Comparison of ENCODE assay signal across 11 cellular contexts in genomic region chr22:17896552-17896951, GRCh38.
A peak's percentile ranks its signal among the peaks of the same experiment; 100 is the strongest.
DNase-seq lines count a peak whose midpoint lies in the region; ATAC-seq and TF ChIP-seq lines count a peak whose summit lies in the region.
"Had no signal": no experiment of that assay in that cellular context is flagged by ENCODE, and none has a peak within 500 bp of the region (broad histone marks: within the 10 kb centered on the region; RNA-seq: fewer than 3 reads in every experiment).

No MANE protein-coding gene starts in this region.

- no peaks in the 10 kb centered on the region for H3K27me3 Mint-ChIP-seq in endothelial cell (ENCODE audit: unreplicated experiment)
- H3K27me3 Mint-ChIP-seq in mesothelial cell of epicardium (ENCODE audit: low read depth) = no peaks in the 10 kb centered on the region
- H3K27me3 Mint-ChIP-seq in CD8-positive, alpha-beta memory T cell = peaks cover 0 to 5% of the 10 kb centered on the region in 2 donors

- no peaks in the 10 kb centered on the region for H3K4me1 ChIP-seq in CD8-positive, alpha-beta memory T cell (ENCODE audit: insufficient read depth, low read length)

- H3K4me1 Mint-ChIP-seq in endothelial cell (ENCODE audit: unreplicated experiment) = no peaks in the 10 kb centered on the region
- H3K4me1 Mint-ChIP-seq in mesothelial cell of epicardium = peaks cover 20% of the 10 kb centered on the region
- H3K4me1 Mint-ChIP-seq in CD8-positive, alpha-beta memory T cell = no peaks in the 10 kb centered on the region

- no peak overlapping the region for H3K27ac Mint-ChIP-seq in endothelial cell (ENCODE audit: unreplicated experiment)
- peak overlapping the region; percentile 17 for H3K27ac Mint-ChIP-seq in mesothelial cell of epicardium
- H3K27ac Mint-ChIP-seq in CD8-positive, alpha-beta memory T cell = no peak overlapping the region

- H3K36me3 Mint-ChIP-seq in endothelial cell (ENCODE audit: low read depth, unreplicated experiment) (peaks cover 20% of the 10 kb centered on the region), mesothelial cell of epicardium (peaks cover 26% of the 10 kb centered on the region)
- peaks cover 0 to 80% (median 22%) of the 10 kb centered on the region in 3 donors for H3K36me3 Mint-ChIP-seq in CD8-positive, alpha-beta memory T cell

- no peak overlapping the region for H3K27ac ChIP-seq in AG04450 (ENCODE audit: low read depth, low read length)
- no peak overlapping the region for H3K27ac ChIP-seq in CD8-positive, alpha-beta memory T cell (ENCODE audit: low read depth, low read length)

- peak; percentile 56 for TF ChIP-seq CTCF in AG04450 (IDR thresholded peaks at IDR 0.05; ENCODE audit: low read depth, low read length)
- TF ChIP-seq CTCF in endothelial cell (IDR thresholded peaks at IDR 0.05; ENCODE audit: unreplicated experiment) = peak; percentile 56
- peak; percentile 29 for TF ChIP-seq CTCF in mesothelial cell of epicardium (IDR thresholded peaks at IDR 0.05; ENCODE audit: unreplicated experiment)

- H3K27me3 ChIP-seq in AG04450 (ENCODE audit: control insufficient read depth, insufficient read depth, low read length) = no peaks in the 10 kb centered on the region
- H3K27me3 ChIP-seq in CD8-positive, alpha-beta memory T cell (ENCODE audit: insufficient read depth, low read length, poor library complexity, severe bottlenecking) = no peaks in the 10 kb centered on the region
- H3K27me3 ChIP-seq: MG63 had no signal

- DNase-seq in AG04450 (ENCODE audit: low read depth, low spot score) (no peak), NCI-H510A (lab: John Stamatoyannopoulos, UW) (peak; percentile 71), endothelial cell (ENCODE audit: low spot score) (peak; percentile 42), mesothelial cell of epicardium (ENCODE audit: low spot score in 2 of 2, unreplicated experiment in 2 of 2) (no peak), NCI-H2227 (lab: John Stamatoyannopoulos, UW; ENCODE audit: unreplicated experiment) (no peak)
- no peak for DNase-seq in activated CD4-positive, alpha-beta T cell treated with anti-CD3 and anti-CD28 coated beads, Interleukin-2, amount 50 U/mL, for 1 hour
- no peak for DNase-seq in CD8-positive, alpha-beta memory T cell
- DNase-seq: MG63; stimulated activated CD8-positive, alpha-beta memory T cell treated with anti-CD3 and anti-CD28 coated beads, Interleukin-4, amount 100 ng/mL, for 48 hours; T-helper 2 cell had no signal

- no peaks in the 10 kb centered on the region for H3K9me3 Mint-ChIP-seq in endothelial cell (ENCODE audit: unreplicated experiment)
- no peaks in the 10 kb centered on the region for H3K9me3 Mint-ChIP-seq in mesothelial cell of epicardium
- no peaks in the 10 kb centered on the region for H3K9me3 Mint-ChIP-seq in CD8-positive, alpha-beta memory T cell

- CTCF ChIA-PET in AG04450 (lab: Charles Lee) = interaction anchor here (0.8 to 1.7 kb wide), 2 partner anchors 178 to 180 kb away, joined by 4 read pairs; no protein-coding TSS in a partner anchor
- CTCF ChIA-PET in CD8-positive, alpha-beta memory T cell (lab: Charles Lee) = no interaction called here

- POLR2A ChIA-PET in AG04450 (lab: Yijun Ruan, JAX) = no interaction called here
- POLR2A ChIA-PET in CD8-positive, alpha-beta memory T cell (lab: Charles Lee) = no interaction called here

- no peak for ATAC-seq in GM21619 (IDR thresholded peaks at IDR 0.05; ENCODE audit: unreplicated experiment)

- no peak overlapping the region for H3K4me3 Mint-ChIP-seq in endothelial cell (ENCODE audit: unreplicated experiment)
- H3K4me3 Mint-ChIP-seq in mesothelial cell of epicardium = no peak overlapping the region
- no peak overlapping the region for H3K4me3 Mint-ChIP-seq in CD8-positive, alpha-beta memory T cell

- H3K4me3 ChIP-seq in AG04450 (ENCODE audit: low read depth, low read length) = no peak overlapping the region
- H3K4me3 ChIP-seq in CD8-positive, alpha-beta memory T cell (ENCODE audit: low read length) = no peak overlapping the region
- H3K4me3 ChIP-seq: MG63 had no signal

- no peaks in the 10 kb centered on the region for H3K9me3 ChIP-seq in AG04450 (ENCODE audit: control insufficient read depth, insufficient read depth, low read length)
- H3K9me3 ChIP-seq in CD8-positive, alpha-beta memory T cell (ENCODE audit: low read length) = no peaks in the 10 kb centered on the region
- H3K9me3 ChIP-seq: MG63 had no signal

- no peaks in the 10 kb centered on the region for H3K36me3 ChIP-seq in CD8-positive, alpha-beta memory T cell (ENCODE audit: insufficient read depth, low read length)

Comparison
In these comparisons a context has a peak if more than half of its experiments do, and no peak if none do; other contexts are left out.
1. DNase-seq: peak in NCI-H510A (single experiment) and endothelial cell (single experiment); none in AG04450 (single experiment), mesothelial cell of epicardium (0 of 2), activated CD4-positive, alpha-beta T cell treated with anti-CD3 and anti-CD28 coated beads, Interleukin-2, amount 50 U/mL, for 1 hour (single experiment), CD8-positive, alpha-beta memory T cell (0 of 5) and NCI-H2227 (single experiment).
2. Peak in every context shown above with its lines, with median percentiles within 50 percentile points of each other: CTCF ChIP-seq.